In the genomic region with DNA sequence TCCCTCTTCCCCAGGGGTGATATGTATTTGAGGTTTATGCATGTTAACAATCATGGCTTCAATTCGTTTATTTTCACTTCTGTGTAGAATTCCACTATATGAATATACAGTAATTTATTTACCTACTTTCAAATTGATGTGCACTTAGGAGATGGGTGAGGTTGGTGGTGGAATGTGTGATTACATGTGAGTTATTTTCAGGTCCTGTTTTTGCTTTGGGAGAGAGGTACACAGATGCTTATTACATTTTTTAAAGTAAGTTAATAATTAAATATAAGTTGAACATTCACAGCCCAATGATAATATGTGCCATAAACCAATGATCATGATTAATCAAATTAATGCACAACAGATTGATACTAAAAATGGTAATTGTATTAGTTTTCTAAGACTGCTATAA, we compare ENCODE assay signal across 17 cellular contexts.
DNase-seq lines count a peak whose midpoint lies in the region; ATAC-seq, FAIRE-seq and TF ChIP-seq lines count a peak whose summit lies in the region.
"Had no signal": no experiment of that assay in that cellular context is flagged by ENCODE, and none has a peak within 500 bp of the region (broad histone marks: within the 10 kb centered on the region; RNA-seq: fewer than 3 reads in every experiment).

No MANE protein-coding gene starts in this region.

- 52% methylated on average over 1 of the region's 1 CpG for WGBS in esophagus muscularis mucosa

- no peaks in the 10 kb centered on the region for H3K27me3 ChIP-seq in esophagus muscularis mucosa
- H3K27me3 ChIP-seq: BLaER1 had no signal

- peak; percentile 59 for ATAC-seq in GM18508 (IDR thresholded peaks at IDR 0.05; ENCODE audit: insufficient read depth, unreplicated experiment)
- ATAC-seq in GM18909 (IDR thresholded peaks at IDR 0.05; ENCODE audit: poor library complexity, unreplicated experiment) = peak; percentile 48
- ATAC-seq in HG03432 (IDR thresholded peaks at IDR 0.05; ENCODE audit: unreplicated experiment) = peak; percentile 32
- no peak for ATAC-seq in esophagus mucosa

- H3K4me1 ChIP-seq in esophagus muscularis mucosa = no peaks in the 10 kb centered on the region

- H3K4me3 ChIP-seq in esophagus muscularis mucosa = no peak overlapping the region
- H3K4me3 ChIP-seq: BLaER1, GM23248 had no signal

- no peak for TF ChIP-seq EP300 in esophagus muscularis mucosa (IDR thresholded peaks at IDR 0.05)

- intact Hi-C loops in esophagus muscularis mucosa (cut with DNase I) = no loop called here

- no peak for TF ChIP-seq POLR2A in esophagus muscularis mucosa (IDR thresholded peaks at IDR 0.05; ENCODE audit: low read depth)

- FAIRE-seq in RCC 7860 (lab: Jason Lieb, UNC) = no peak
- FAIRE-seq: H54 had no signal

- DNase-seq in RCC 7860 (ENCODE audit: low spot score) (no peak), esophagus muscularis mucosa (ENCODE audit: extremely low spot score) (no peak)
- no peak for DNase-seq in activated CD4-positive, alpha-beta T cell treated with anti-CD3 and anti-CD28 coated beads for 4 hours
- DNase-seq: 8988T; CD4-positive, alpha-beta memory T cell; DMS153; DMS79; GF-D8; GM23248; HCEC 1CT; KG1 had no signal

- H3K9me3 ChIP-seq in esophagus muscularis mucosa = no peaks in the 10 kb centered on the region
- H3K9me3 ChIP-seq: BLaER1 had no signal

- no peak for TF ChIP-seq CTCF in esophagus muscularis mucosa (IDR thresholded peaks at IDR 0.05)

- H3K27ac ChIP-seq in esophagus muscularis mucosa (replicated peaks in 1 of 4) = no peak overlapping the region
- H3K27ac ChIP-seq: BLaER1, GM23248 had no signal

- H3K36me3 ChIP-seq in esophagus muscularis mucosa = no peaks in the 10 kb centered on the region
- H3K36me3 ChIP-seq: BLaER1 had no signal
